8 cellular contexts compared by ENCODE assay signal in genomic region chr12:12784911-12785814, GRCh38. TPM values are rescaled to one million over a fixed set of nuclear protein-coding genes. Genes with fewer than 3 reads are reported as not detected.
DNase-seq lines count a peak whose midpoint lies in the region; ATAC-seq and TF ChIP-seq lines count a peak whose summit lies in the region.

Gene APOLD1 (plus strand): TSS chr12:12785659. CDS start chr12:12785692, 33 bp downstream.

- H3K27ac Mint-ChIP-seq in activated CD4-positive, alpha-beta memory T cell treated with anti-CD3 and anti-CD28 coated beads, Interleukin-2, amount 10 ng/mL, durations not matched to agents 7 days and 5 days = no peak within 1 kb of the TSS
- H3K27ac Mint-ChIP-seq in glutamatergic neuron (ENCODE audit: unreplicated experiment) = no peak within 1 kb of the TSS

- no TSS peak for BruUV-seq in HCT116 (replicated peaks; lab: Mats Ljungman, UMichigan)

- WGBS in prostate gland = 84% methylated on average over 14 of the region's 14 CpGs

- no peaks in the 10 kb centered on the region for H3K9me3 Mint-ChIP-seq in activated CD4-positive, alpha-beta memory T cell treated with anti-CD3 and anti-CD28 coated beads, Interleukin-2, amount 10 ng/mL, durations not matched to agents 7 days and 5 days
- peaks cover 1% of the 10 kb centered on the region for H3K9me3 Mint-ChIP-seq in glutamatergic neuron (ENCODE audit: unreplicated experiment)

- RAD21 ChIA-PET in HCT116 (lab: Charles Lee; ENCODE audit: low non-redundant PET in 1 of 2, low total read pairs in 2 of 2, uncharacterized antibody in 2 of 2, unreplicated experiment in 2 of 2) = no interaction called here

- no peaks in the 10 kb centered on the region for H3K9me2 ChIP-seq in HCT116 (ENCODE audit: insufficient read depth)

- H4K20me1 ChIP-seq in HCT116 (ENCODE audit: insufficient read depth) = no peaks in the 10 kb centered on the region

- no peak within 1 kb of the TSS for H2AFZ ChIP-seq in HCT116 (ENCODE audit: low read depth, low read length, poor library complexity, severe bottlenecking)

- H3K27me3 ChIP-seq in HCT116 (ENCODE audit: insufficient read depth, low read length) (no peaks in the 10 kb centered on the region), prostate gland (replicated peaks; ENCODE audit: insufficient read depth) (no peaks in the 10 kb centered on the region)

- POLR2A ChIA-PET in HCT116 (lab: Charles Lee) = no interaction called here
- POLR2A ChIA-PET in activated CD4-positive, alpha-beta memory T cell treated with anti-CD3 and anti-CD28 coated beads, Interleukin-2, amount 10 ng/mL, durations not matched to agents 7 days and 5 days (lab: Charles Lee) = interaction anchor here (3.3 to 7.1 kb wide), 2 partner anchors 19 to 69 kb away, joined by 11 to 50 read pairs; no protein-coding TSS in a partner anchor

- TF ChIP-seq CTCF in HCT116 (IDR thresholded peaks at IDR 0.05 in 2 of 3, conservative IDR thresholded peaks at IDR 0.05 in 1 of 3; ENCODE audit: borderline replicate concordance in 1 of 3, insufficient read depth in 1 of 3, low read depth in 2 of 3, low read length in 2 of 3) = no peak
- no peak for TF ChIP-seq CTCF in glutamatergic neuron (IDR thresholded peaks at IDR 0.05; ENCODE audit: partially characterized antibody, unreplicated experiment)
- TF ChIP-seq CTCF in prostate gland (IDR thresholded peaks at IDR 0.05) = no peak

- H3K4me1 Mint-ChIP-seq in activated CD4-positive, alpha-beta memory T cell treated with anti-CD3 and anti-CD28 coated beads, Interleukin-2, amount 10 ng/mL, durations not matched to agents 7 days and 5 days = peaks cover 43% of the 10 kb centered on the region
- H3K4me1 Mint-ChIP-seq in glutamatergic neuron (ENCODE audit: low read depth, unreplicated experiment) = peaks cover 6% of the 10 kb centered on the region

- H3K4me1 ChIP-seq in HCT116 (ENCODE audit: control insufficient read depth in 1 of 2, insufficient read depth in 2 of 2, low read length in 2 of 2) = peaks cover 6 to 42% of the 10 kb centered on the region in 2 experiments; a peak in 3 of 4 replicates
- H3K4me1 ChIP-seq in prostate gland (replicated peaks) = no peaks in the 10 kb centered on the region

- H3K27ac ChIP-seq in HCT116 (ENCODE audit: low read depth, low read length) = no peak within 1 kb of the TSS
- H3K27ac ChIP-seq in prostate gland = peak within 1 kb of the TSS; percentile 87 to 88

- no peak for TF ChIP-seq POLR2A in HCT116 (IDR thresholded peaks at IDR 0.05; ENCODE audit: borderline replicate concordance, extremely low read depth, insufficient read depth, insufficient read length)
- no peak for TF ChIP-seq POLR2A in prostate gland (IDR thresholded peaks at IDR 0.05)
- no peak for TF ChIP-seq POLR2A in GM18505 (IDR thresholded peaks at IDR 0.05; ENCODE audit: borderline replicate concordance, extremely low read depth, insufficient read depth, insufficient read length)

- intact Hi-C loops in HCT116 (cut with micrococcal nuclease) (loop anchor here (5.0 kb wide), 1 partner anchor 107 kb away; the partner anchor contains the start of gene GPRC5A), prostate gland (cut with DNase I) (loop anchor here (10.0 kb wide), 3 partner anchors 60 to 430 kb away; no protein-coding TSS in a partner anchor)

- H3K4me3 ChIP-seq in HCT116 (replicated peaks in 1 of 2; ENCODE audit: low read depth in 1 of 2, low read length in 2 of 2) (peak within 1 kb of the TSS; percentile 20 to 47), prostate gland (peak within 1 kb of the TSS; percentile 57 to 59)

- no peaks in the 10 kb centered on the region for H3K27me3 Mint-ChIP-seq in activated CD4-positive, alpha-beta memory T cell treated with anti-CD3 and anti-CD28 coated beads, Interleukin-2, amount 10 ng/mL, durations not matched to agents 7 days and 5 days
- peaks cover 5% of the 10 kb centered on the region for H3K27me3 Mint-ChIP-seq in glutamatergic neuron (ENCODE audit: unreplicated experiment)

- TF ChIP-seq RAD21 in HCT116 (IDR thresholded peaks at IDR 0.05; ENCODE audit: low read depth) = no peak

- peak within 1 kb of the TSS; percentile 65 for H3K4me3 Mint-ChIP-seq in activated CD4-positive, alpha-beta memory T cell treated with anti-CD3 and anti-CD28 coated beads, Interleukin-2, amount 10 ng/mL, durations not matched to agents 7 days and 5 days
- peak within 1 kb of the TSS; percentile 78 for H3K4me3 Mint-ChIP-seq in glutamatergic neuron (ENCODE audit: unreplicated experiment)

- CTCF ChIA-PET in HCT116 (lab: Charles Lee) = no interaction called here
- CTCF ChIA-PET in activated CD4-positive, alpha-beta memory T cell treated with anti-CD3 and anti-CD28 coated beads, Interleukin-2, amount 10 ng/mL, durations not matched to agents 7 days and 5 days (lab: Charles Lee) = no interaction called here

- peak within 1 kb of the TSS; percentile 71 for H3K4me2 ChIP-seq in HCT116 (ENCODE audit: low read length)

- peaks cover 4% of the 10 kb centered on the region for H3K36me3 Mint-ChIP-seq in activated CD4-positive, alpha-beta memory T cell treated with anti-CD3 and anti-CD28 coated beads, Interleukin-2, amount 10 ng/mL, durations not matched to agents 7 days and 5 days (ENCODE audit: low read depth)
- H3K36me3 Mint-ChIP-seq in glutamatergic neuron (ENCODE audit: unreplicated experiment) = peaks cover 5% of the 10 kb centered on the region

- H3K36me3 ChIP-seq in HCT116 (ENCODE audit: control insufficient read depth in 1 of 2, insufficient read depth in 2 of 2, low read length in 2 of 2) (no peaks in the 10 kb centered on the region), prostate gland (no peaks in the 10 kb centered on the region)

- no peak for DNase-seq in HCT116 (ENCODE audit: low read depth, low spot score)
- DNase-seq in activated CD4-positive, alpha-beta memory T cell treated with anti-CD3 and anti-CD28 coated beads, Interleukin-2, amount 10 ng/mL, durations not matched to agents 7 days and 5 days = no peak
- no peak for DNase-seq in glutamatergic neuron
- no peak for DNase-seq in prostate gland (ENCODE audit: low spot score)
- no peak for DNase-seq in stimulated activated CD4-positive, alpha-beta T cell treated with anti-CD3 and anti-CD28 coated beads, Interleukin-2, amount 100 ng/mL, for 24 hours
- no peak for DNase-seq in stimulated activated naive CD4-positive, alpha-beta T cell treated with Interleukin-2 at 50 U/mL for 16 hours (lab: John Stamatoyannopoulos, UW)

- H3K79me2 ChIP-seq in HCT116 (ENCODE audit: insufficient read depth, low read length) = no peaks in the 10 kb centered on the region

- H3K9ac ChIP-seq in HCT116 (ENCODE audit: low read length) = peak within 1 kb of the TSS; percentile 62

- ATAC-seq in HCT116 (no peak), GM18867 (IDR thresholded peaks at IDR 0.05; ENCODE audit: unreplicated experiment) (no peak), GM18505 (IDR thresholded peaks at IDR 0.05; ENCODE audit: unreplicated experiment) (no peak)

- H3K9me3 ChIP-seq in HCT116 (ENCODE audit: control insufficient read depth in 1 of 2, insufficient read depth in 1 of 2, low read depth in 1 of 2, low read length in 2 of 2) = no peaks in the 10 kb centered on the region
- no peaks in the 10 kb centered on the region for H3K9me3 ChIP-seq in prostate gland

TF ChIP-seq in HCT116, 20 proteins besides CTCF, POLR2A, EP300 and RAD21 (continues in another document):
- no peak for TF ChIP-seq SIN3A (IDR thresholded peaks at IDR 0.05; ENCODE audit: low read depth)
- TF ChIP-seq MAX (IDR thresholded peaks at IDR 0.05) = no peak
- no peak for TF ChIP-seq SRF (IDR thresholded peaks at IDR 0.05; ENCODE audit: low read depth)
- TF ChIP-seq EGR1 (IDR thresholded peaks at IDR 0.05; ENCODE audit: low read depth) = no peak
- no peak for TF ChIP-seq SP1 (IDR thresholded peaks at IDR 0.05; ENCODE audit: low read depth)
- TF ChIP-seq ZFX (IDR thresholded peaks at IDR 0.05) = no peak
- TF ChIP-seq JUND (IDR thresholded peaks at IDR 0.05) = no peak
- no peak for TF ChIP-seq TCF7L2 (IDR thresholded peaks at IDR 0.05; ENCODE audit: borderline replicate concordance, extremely low read depth, insufficient read depth, insufficient read length)
- no peak for TF ChIP-seq EZH2 (IDR thresholded peaks at IDR 0.05)
- TF ChIP-seq ATF3 (IDR thresholded peaks at IDR 0.05) = no peak
- no peak for TF ChIP-seq EZH2phosphoT487 (IDR thresholded peaks at IDR 0.05; ENCODE audit: borderline replicate concordance)
- no peak for TF ChIP-seq CBX3 (IDR thresholded peaks at IDR 0.05; ENCODE audit: low read depth)

RNA-seq across cellular contexts. Expression of gene APOLD1, which starts in this region (rescaled TPM):
- total RNA-seq in HCT116 (2021; ENCODE audit: unreplicated experiment) = 3.9 TPM
- 1.6 and 2.5 TPM in 2 replicates for polyA plus RNA-seq in HCT116 (2012)
- total RNA-seq in activated CD4-positive, alpha-beta memory T cell treated with anti-CD3 and anti-CD28 coated beads, Interleukin-2, amount 10 ng/mL, durations not matched to agents 7 days and 5 days = 1 to 10 TPM; 9.2 to 9.9 TPM
- 0.86 TPM for total RNA-seq in glutamatergic neuron (ENCODE audit: unreplicated experiment)
- total RNA-seq in prostate gland = 10 to 100 TPM; 10.7 to 16.1 TPM
